ENCODE assay signal across 25 cellular contexts in genomic region chr1:117585086-117585485, GRCh38. TPM values are rescaled to one million over a fixed set of nuclear protein-coding genes. Genes with fewer than 3 reads are reported as not detected.
DNase-seq lines count a peak whose midpoint lies in the region; ATAC-seq, FAIRE-seq and TF ChIP-seq lines count a peak whose summit lies in the region.
"Had no signal": no experiment of that assay in that cellular context is flagged by ENCODE, and none has a peak within 500 bp of the region (broad histone marks: within the 10 kb centered on the region; RNA-seq: fewer than 3 reads in every experiment).

No MANE protein-coding gene starts in this region.

- BruUV-seq in K562 (replicated peaks; lab: Mats Ljungman, UMichigan), result no TSS peak

- H3K4me1 ChIP-seq in K562 (replicated peaks in 1 of 2; ENCODE audit: control insufficient read depth in 2 of 2, insufficient read depth in 2 of 2, low read length in 2 of 2) (peaks cover 3 to 8% of the 10 kb centered on the region in 2 experiments; a peak in 3 of 5 replicates), sigmoid colon (no peaks in the 10 kb centered on the region)
- H3K4me1 ChIP-seq: A549, BE2C had no signal

- TF ChIP-seq CTCF in K562 (IDR thresholded peaks at IDR 0.05 in 2 of 3, conservative IDR thresholded peaks at IDR 0.05 in 1 of 3; ENCODE audit: insufficient read depth in 2 of 3, low read depth in 1 of 3, low read length in 3 of 3), result no peak
- no peak for TF ChIP-seq CTCF in sigmoid colon (IDR thresholded peaks at IDR 0.05)

- no peak overlapping the region for H3K9ac ChIP-seq in K562 (ENCODE audit: insufficient read depth in 1 of 2, low read depth in 2 of 2, low read length in 2 of 2)
- H3K9ac ChIP-seq: BLaER1 treated with 17β-estradiol and CSF1 and Interleukin-3, amounts not matched to agents 10 nM and 100 nM; GM23248 had no signal

- POLR2A ChIA-PET in K562 (lab: Yijun Ruan, JAX), result interaction anchor here (1.8 kb wide), 1 partner anchor 23 kb away, joined by 3 read pairs; no protein-coding TSS in a partner anchor

- no peak for TF ChIP-seq RAD21 in K562 (CRISPR knock-in tag; conservative IDR thresholded peaks at IDR 0.05 in 1 of 2, IDR thresholded peaks at IDR 0.05 in 1 of 2)

- in situ Hi-C loops in K562 (cut with MboI), result no loop called here

- no peaks in the 10 kb centered on the region for H3K79me2 ChIP-seq in K562 (ENCODE audit: control insufficient read depth, insufficient read depth, low read length)

- H3K27me3 ChIP-seq in K562 (ENCODE audit: control insufficient read depth in 2 of 2, insufficient read depth in 2 of 2, low read length in 2 of 2) (no peaks in the 10 kb centered on the region), sigmoid colon (no peaks in the 10 kb centered on the region)
- H3K27me3 ChIP-seq: BE2C; BLaER1 treated with 17β-estradiol and CSF1 and Interleukin-3, amounts not matched to agents 10 nM and 100 nM had no signal

- H3K4me2 ChIP-seq in K562 (ENCODE audit: insufficient read depth, low read length), result no peak overlapping the region
- H3K4me2 ChIP-seq: A549; BLaER1 treated with 17β-estradiol and CSF1 and Interleukin-3, amounts not matched to agents 10 nM and 100 nM had no signal

- H3K4me3 ChIP-seq in K562 (no peak overlapping the region), sigmoid colon (no peak overlapping the region)
- H3K4me3 ChIP-seq: A549; BLaER1 treated with 17β-estradiol and CSF1 and Interleukin-3, amounts not matched to agents 10 nM and 100 nM; GM23248 had no signal

- H3K36me3 ChIP-seq in K562 (ENCODE audit: control insufficient read depth, insufficient read depth, low read length), result no peaks in the 10 kb centered on the region
- no peaks in the 10 kb centered on the region for H3K36me3 ChIP-seq in sigmoid colon
- H3K36me3 ChIP-seq: BE2C; BLaER1 treated with 17β-estradiol and CSF1 and Interleukin-3, amounts not matched to agents 10 nM and 100 nM had no signal

- FAIRE-seq in K562 (lab: Jason Lieb, UNC), result no peak
- FAIRE-seq: A549, GM12891, GM18507, H1 had no signal

- CTCF ChIA-PET in K562 (lab: Yijun Ruan, JAX; ENCODE audit: low intra/inter-chr PET ratio), result no interaction called here

- TF ChIP-seq POLR2A in K562 (conservative IDR thresholded peaks at IDR 0.05) (no peak), sigmoid colon (IDR thresholded peaks at IDR 0.05) (no peak)

- intact Hi-C loops in K562 (cut with micrococcal nuclease) (no loop called here), sigmoid colon (cut with DNase I) (no loop called here)

- peak; percentile 50 for DNase-seq in activated effector memory CD4-positive, alpha-beta T cell treated with anti-CD3 and anti-CD28 coated beads, Interleukin-2, amount 50 U/mL, for 16 hours
- no peak for DNase-seq in activated effector memory CD4-positive, alpha-beta T cell treated with Interleukin-2 at 50 U/mL for 16 hours
- DNase-seq in K562 (ENCODE audit: extremely low read depth in 1 of 4, low spot score in 3 of 4) (no peak), sigmoid colon (peak; percentile 26), SKM-1 treated with dmso at 0.1 percent for 144 hours (lab: John Stamatoyannopoulos, UW; ENCODE audit: unreplicated experiment) (no peak), nucleus accumbens (lab: John Stamatoyannopoulos, UW) (no peak)
- DNase-seq: 8988T; ACHN; AML-193; BE2C; Calu3; CD4-positive, alpha-beta memory T cell; COR-L47; DMS53; DMS79 treated with DMSO at 0.1 percent for 48 hours; GF-D8; GM23248; H7; HCEC 1CT had no signal

- 22% methylated on average over 8 of the region's 8 CpGs for WGBS in K562 (ENCODE audit: insufficient coverage, low coverage, missing lambda C conversion rate)
- 94% methylated on average over 8 of the region's 8 CpGs for WGBS in sigmoid colon, 2 donors

- ATAC-seq in K562 (no peak), HG02852 (IDR thresholded peaks at IDR 0.05; ENCODE audit: unreplicated experiment) (no peak)
- ATAC-seq: A549 had no signal

- H2AFZ ChIP-seq in K562 (ENCODE audit: low read depth, low read length), result 0 out of 2 replicates have a peak overlapping the region, but pooled peaks have one; percentile 1
- H2AFZ ChIP-seq: GM23248 had no signal

- TF ChIP-seq EP300 in K562 (IDR thresholded peaks at IDR 0.05; ENCODE audit: low read length) (no peak), sigmoid colon (IDR thresholded peaks at IDR 0.05) (no peak)

- H3K9me1 ChIP-seq in K562 (ENCODE audit: control insufficient read depth, insufficient read depth, low read length), result no peaks in the 10 kb centered on the region

- H4K20me1 ChIP-seq in K562 (replicated peaks; ENCODE audit: control insufficient read depth, insufficient read depth, low read length), result no peaks in the 10 kb centered on the region
- H4K20me1 ChIP-seq: BLaER1 treated with 17β-estradiol and CSF1 and Interleukin-3, amounts not matched to agents 10 nM and 100 nM had no signal

- H3K9me3 ChIP-seq in K562 (replicated peaks; ENCODE audit: control insufficient read depth, insufficient read depth, low read depth, low read length), result no peaks in the 10 kb centered on the region; the same call in 1 of the 2 replicates
- H3K9me3 ChIP-seq in sigmoid colon, result no peaks in the 10 kb centered on the region
- H3K9me3 ChIP-seq: A549; BE2C; BLaER1 treated with 17β-estradiol and CSF1 and Interleukin-3, amounts not matched to agents 10 nM and 100 nM had no signal

- no peak overlapping the region for H3K27ac ChIP-seq in K562 (ENCODE audit: extremely low read depth, low read depth, low read length)
- H3K27ac ChIP-seq in sigmoid colon, result no peak overlapping the region
- H3K27ac ChIP-seq: A549; BLaER1 treated with 17β-estradiol and CSF1 and Interleukin-3, amounts not matched to agents 10 nM and 100 nM; GM23248 had no signal

TF ChIP-seq in K562, 482 proteins besides CTCF, POLR2A, EP300 and RAD21 (continues in another document):
- TF ChIP-seq ZBTB11 (CRISPR knock-in tag; IDR thresholded peaks at IDR 0.05) (no peak), RBM17 (IDR thresholded peaks at IDR 0.05; ENCODE audit: borderline replicate concordance, low read depth, low read length) (no peak), ZBTB8A (IDR thresholded peaks at IDR 0.05; ENCODE audit: partially characterized antibody) (no peak), SP1 (CRISPR knock-in tag; IDR thresholded peaks at IDR 0.05) (no peak), ILF3 (IDR thresholded peaks at IDR 0.05; ENCODE audit: borderline replicate concordance) (no peak), CXXC5 (CRISPR knock-in tag; IDR thresholded peaks at IDR 0.05) (no peak), FOS (IDR thresholded peaks at IDR 0.05; ENCODE audit: extremely low read depth, insufficient read length) (no peak), ID3 (CRISPR knock-in tag; IDR thresholded peaks at IDR 0.05) (no peak), ID3 (tag; IDR thresholded peaks at IDR 0.05) (no peak)

RNA-seq across cellular contexts. Expression of gene TENT5C, which starts 20.8 kb away (rescaled TPM):
- 12.1 and 13.3 TPM in 2 replicates for total RNA-seq in K562 (2011; cell fraction: chromatin; rRNA removed; ENCODE audit: low replicate concordance)
- total RNA-seq in K562 (2011; cell fraction: nucleolus; rRNA removed), result 8.7 and 8.8 TPM in 2 replicates
- total RNA-seq in K562 (2011; cell fraction: nucleoplasm; rRNA removed), result 11.4 and 17.1 TPM in 2 replicates
- total RNA-seq in K562 (2014; rRNA removed), result 1.8 and 3.6 TPM in 2 replicates
- total RNA-seq in K562 (2014; rRNA removed; fragmentation: Illumina TruSeq; extraction: Trizol), result 4.5 and 5.2 TPM in 2 replicates
- total RNA-seq in K562 (2015; rRNA removed; fragmentation: Illumina TruSeq; extraction: Trizol), result 2.5 and 2.8 TPM in 2 replicates
- 7.1 and 7.7 TPM in 2 replicates for total RNA-seq in K562 (2021)
- polyA plus RNA-seq in K562 (2011; rRNA removed), result 7.7 and 8.2 TPM in 2 replicates
- 4.5 and 7.5 TPM in 2 replicates for polyA plus RNA-seq in K562 (2011; cell fraction: cytosol; rRNA removed)
- 3.9 and 5.1 TPM in 2 replicates for polyA plus RNA-seq in K562 (2011; cell fraction: nucleus; rRNA removed)
- polyA plus RNA-seq in K562 (2012), result 2.4 and 3.7 TPM in 2 replicates
- polyA plus RNA-seq in K562 (2014; fragmentation: Illumina TruSeq; extraction: Trizol), result 3.4 and 4.0 TPM in 2 replicates
- 1 to 10 TPM; 3.8 to 5.0 TPM for polyA plus RNA-seq in K562 (2014; fragmentation: Nextera tagmentation; extraction: Ambion mirVana)
- polyA plus RNA-seq in K562 (2014; rRNA removed), result 2.8 and 2.9 TPM in 2 replicates
- polyA minus RNA-seq in K562 (2011; rRNA and poly(A)+ RNA removed), result 26.9 and 28.8 TPM in 2 replicates
- 11.0 and 11.5 TPM in 2 replicates for polyA minus RNA-seq in K562 (2011; cell fraction: cytosol; rRNA and poly(A)+ RNA removed)
- polyA minus RNA-seq in K562 (2011; cell fraction: nucleus; rRNA and poly(A)+ RNA removed), result 7.1 and 12.4 TPM in 2 replicates
- total RNA-seq in sigmoid colon, result 1 to 10 TPM; 2.8 to 7.1 (median 5.1) TPM
- 10 to 100 TPM in 1 of 3 donors, 1 to 10 TPM in 2; 4.2 to 10.3 (median 9.9) TPM for polyA plus RNA-seq in sigmoid colon
- total RNA-seq: GM23248 had no signal

Comparison
In these comparisons a context has a peak if more than half of its experiments do, and no peak if none do; other contexts are left out.
1. DNase-seq: peak in activated effector memory CD4-positive, alpha-beta T cell treated with anti-CD3 and anti-CD28 coated beads, Interleukin-2, amount 50 U/mL, for 16 hours (single experiment) and sigmoid colon (single experiment); none in activated effector memory CD4-positive, alpha-beta T cell treated with Interleukin-2 at 50 U/mL for 16 hours (single experiment), K562 (0 of 4), SKM-1 treated with dmso at 0.1 percent for 144 hours (single experiment) and nucleus accumbens (0 of 56).